Comparison of ENCODE assay signal across 1 cellular context in the genomic region with DNA sequence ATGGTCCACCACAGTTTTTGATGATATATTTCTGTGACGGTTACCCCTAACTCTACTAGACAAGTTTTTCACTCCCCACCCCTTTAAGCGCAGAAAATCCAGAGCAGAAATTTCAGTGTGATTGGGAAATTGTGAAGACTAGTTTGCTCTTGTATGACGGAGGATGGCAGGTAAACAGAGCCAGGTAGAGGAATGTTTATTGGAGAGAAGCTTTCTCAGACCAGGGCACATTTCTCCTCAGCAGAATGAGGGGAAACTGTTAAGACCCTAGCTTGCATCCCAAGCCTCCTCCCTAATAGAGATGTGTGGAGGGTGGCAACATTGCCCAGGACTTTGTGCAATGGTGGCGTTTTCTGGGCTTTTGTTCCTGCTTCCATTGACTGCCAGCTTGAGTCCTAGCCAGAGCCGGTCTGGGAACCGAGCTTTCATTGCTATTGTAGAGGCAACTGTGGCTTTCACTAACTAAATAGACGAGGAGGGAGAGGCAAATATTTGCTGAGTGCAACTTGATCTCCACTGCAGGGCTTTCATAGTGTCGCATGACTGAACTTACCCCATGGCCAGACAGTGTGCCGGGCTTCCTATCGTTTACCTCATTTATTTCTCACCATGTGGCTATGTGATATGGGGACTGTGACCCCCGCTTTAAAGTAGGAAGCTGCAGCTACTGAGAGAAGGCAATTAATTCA.
TF ChIP-seq lines count a peak whose summit lies in the region.

No MANE protein-coding gene starts in this region.

TF ChIP-seq in GM23338, 12 proteins besides CTCF, POLR2A, EP300 and RAD21 (continued from another document):
- TF ChIP-seq, protein P1, sequence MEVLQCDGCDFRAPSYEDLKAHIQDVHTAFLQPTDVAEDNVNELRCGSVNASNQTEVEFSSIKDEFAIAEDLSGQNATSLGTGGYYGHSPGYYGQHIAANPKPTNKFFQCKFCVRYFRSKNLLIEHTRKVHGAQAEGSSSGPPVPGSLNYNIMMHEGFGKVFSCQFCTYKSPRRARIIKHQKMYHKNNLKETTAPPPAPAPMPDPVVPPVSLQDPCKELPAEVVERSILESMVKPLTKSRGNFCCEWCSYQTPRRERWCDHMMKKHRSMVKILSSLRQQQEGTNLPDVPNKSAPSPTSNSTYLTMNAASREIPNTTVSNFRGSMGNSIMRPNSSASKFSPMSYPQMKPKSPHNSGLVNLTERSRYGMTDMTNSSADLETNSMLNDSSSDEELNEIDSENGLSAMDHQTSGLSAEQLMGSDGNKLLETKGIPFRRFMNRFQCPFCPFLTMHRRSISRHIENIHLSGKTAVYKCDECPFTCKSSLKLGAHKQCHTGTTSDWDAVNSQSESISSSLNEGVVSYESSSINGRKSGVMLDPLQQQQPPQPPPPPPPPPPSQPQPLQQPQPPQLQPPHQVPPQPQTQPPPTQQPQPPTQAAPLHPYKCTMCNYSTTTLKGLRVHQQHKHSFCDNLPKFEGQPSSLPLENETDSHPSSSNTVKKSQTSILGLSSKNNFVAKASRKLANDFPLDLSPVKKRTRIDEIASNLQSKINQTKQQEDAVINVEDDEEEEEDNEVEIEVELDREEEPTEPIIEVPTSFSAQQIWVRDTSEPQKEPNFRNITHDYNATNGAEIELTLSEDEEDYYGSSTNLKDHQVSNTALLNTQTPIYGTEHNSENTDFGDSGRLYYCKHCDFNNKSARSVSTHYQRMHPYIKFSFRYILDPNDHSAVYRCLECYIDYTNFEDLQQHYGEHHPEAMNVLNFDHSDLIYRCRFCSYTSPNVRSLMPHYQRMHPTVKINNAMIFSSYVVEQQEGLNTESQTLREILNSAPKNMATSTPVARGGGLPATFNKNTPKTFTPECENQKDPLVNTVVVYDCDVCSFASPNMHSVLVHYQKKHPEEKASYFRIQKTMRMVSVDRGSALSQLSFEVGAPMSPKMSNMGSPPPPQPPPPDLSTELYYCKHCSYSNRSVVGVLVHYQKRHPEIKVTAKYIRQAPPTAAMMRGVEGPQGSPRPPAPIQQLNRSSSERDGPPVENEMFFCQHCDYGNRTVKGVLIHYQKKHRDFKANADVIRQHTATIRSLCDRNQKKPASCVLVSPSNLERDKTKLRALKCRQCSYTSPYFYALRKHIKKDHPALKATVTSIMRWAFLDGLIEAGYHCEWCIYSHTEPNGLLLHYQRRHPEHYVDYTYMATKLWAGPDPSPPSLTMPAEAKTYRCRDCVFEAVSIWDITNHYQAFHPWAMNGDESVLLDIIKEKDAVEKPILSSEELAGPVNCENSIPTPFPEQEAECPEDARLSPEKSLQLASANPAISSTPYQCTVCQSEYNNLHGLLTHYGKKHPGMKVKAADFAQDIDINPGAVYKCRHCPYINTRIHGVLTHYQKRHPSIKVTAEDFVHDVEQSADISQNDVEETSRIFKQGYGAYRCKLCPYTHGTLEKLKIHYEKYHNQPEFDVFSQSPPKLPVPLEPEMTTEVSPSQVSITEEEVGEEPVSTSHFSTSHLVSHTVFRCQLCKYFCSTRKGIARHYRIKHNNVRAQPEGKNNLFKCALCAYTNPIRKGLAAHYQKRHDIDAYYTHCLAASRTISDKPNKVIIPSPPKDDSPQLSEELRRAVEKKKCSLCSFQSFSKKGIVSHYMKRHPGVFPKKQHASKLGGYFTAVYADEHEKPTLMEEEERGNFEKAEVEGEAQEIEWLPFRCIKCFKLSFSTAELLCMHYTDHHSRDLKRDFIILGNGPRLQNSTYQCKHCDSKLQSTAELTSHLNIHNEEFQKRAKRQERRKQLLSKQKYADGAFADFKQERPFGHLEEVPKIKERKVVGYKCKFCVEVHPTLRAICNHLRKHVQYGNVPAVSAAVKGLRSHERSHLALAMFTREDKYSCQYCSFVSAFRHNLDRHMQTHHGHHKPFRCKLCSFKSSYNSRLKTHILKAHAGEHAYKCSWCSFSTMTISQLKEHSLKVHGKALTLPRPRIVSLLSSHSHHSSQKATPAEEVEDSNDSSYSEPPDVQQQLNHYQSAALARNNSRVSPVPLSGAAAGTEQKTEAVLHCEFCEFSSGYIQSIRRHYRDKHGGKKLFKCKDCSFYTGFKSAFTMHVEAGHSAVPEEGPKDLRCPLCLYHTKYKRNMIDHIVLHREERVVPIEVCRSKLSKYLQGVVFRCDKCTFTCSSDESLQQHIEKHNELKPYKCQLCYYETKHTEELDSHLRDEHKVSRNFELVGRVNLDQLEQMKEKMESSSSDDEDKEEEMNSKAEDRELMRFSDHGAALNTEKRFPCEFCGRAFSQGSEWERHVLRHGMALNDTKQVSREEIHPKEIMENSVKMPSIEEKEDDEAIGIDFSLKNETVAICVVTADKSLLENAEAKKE (CRISPR knock-in tag; IDR thresholded peaks at IDR 0.05): no peak
- TF ChIP-seq ZNF114 (CRISPR knock-in tag; IDR thresholded peaks at IDR 0.05): no peak
- TF ChIP-seq REST (IDR thresholded peaks at IDR 0.05; ENCODE audit: unreplicated experiment): no peak
